Comparison of ENCODE assay signal across 25 cellular contexts in genomic region chr14:62739647-62740046, GRCh38.
"Had no signal": no experiment of that assay in that cellular context is flagged by ENCODE, and none has a peak within 500 bp of the region (broad histone marks: within the 10 kb centered on the region; RNA-seq: fewer than 3 reads in every experiment).

No MANE protein-coding gene starts in this region.

- H3K27me3 ChIP-seq: pancreas, stomach, testis, thyroid gland, transverse colon, upper lobe of left lung, uterus had no signal

- H3K27ac ChIP-seq: left ventricle myocardium inferior, pancreas, prostate gland, skin epidermis, stomach, testis, thyroid gland, transverse colon, upper lobe of left lung, uterus had no signal

- H3K4me1 ChIP-seq: left ventricle myocardium inferior, pancreas, prostate gland, stomach, testis, thyroid gland, transverse colon, upper lobe of left lung, uterus had no signal

- H3K4me3 ChIP-seq: left ventricle myocardium inferior, pancreas, prostate gland, skin epidermis, stomach, testis, thyroid gland, transverse colon, upper lobe of left lung, uterus had no signal

- DNase-seq: hippocampal formation; kidney glomerular epithelial cell; left colon; left ventricle myocardium inferior; naive thymus-derived CD8-positive, alpha-beta T cell; nucleus accumbens; pancreas; posterior cingulate gyrus; retina; right cardiac atrium; stimulated activated CD4-positive, alpha-beta T cell treated with anti-CD3 and anti-CD28 coated beads, Interleukin-12 subunit alpha, Interleukin-12 subunit beta, amount 100 ng/mL, for 4 hours; stimulated activated CD4-positive, alpha-beta T cell treated with anti-CD3 and anti-CD28 coated beads, Interleukin-15, amount 100 ng/mL, for 24 hours; stimulated activated CD4-positive, alpha-beta T cell treated with anti-CD3 and anti-CD28 coated beads, Interleukin-2, amount 100 ng/mL, for 24 hours; stimulated activated CD4-positive, alpha-beta T cell treated with anti-CD3 and anti-CD28 coated beads, Interleukin-4, amount 100 ng/mL, for 1 hour; stimulated activated naive B cell treated with anti-CD40 and anti-IgM and Interleukin-4, amounts not matched to agents 10 μg/mL and 1 μg/mL and 100 μg/mL, for 72 hours; stimulated activated naive CD8-positive, alpha-beta T cell treated with anti-CD3 and anti-CD28 coated beads, Interleukin-15, Interleukin-2, amounts not matched to agents 100 U/mL and 50 U/mL, for 24 hours; stomach; testis; thyroid gland; transverse colon; upper lobe of left lung; uterus had no signal

- ATAC-seq: left colon; naive thymus-derived CD8-positive, alpha-beta T cell; pancreas; right cardiac atrium; sciatic nerve; stimulated activated naive B cell treated with anti-CD40 and anti-IgM and Interleukin-4, amounts not matched to agents 10 μg/mL and 1 μg/mL and 100 μg/mL, for 72 hours; stimulated activated naive CD8-positive, alpha-beta T cell treated with anti-CD3 and anti-CD28 coated beads, Interleukin-15, Interleukin-2, amounts not matched to agents 100 U/mL and 50 U/mL, for 24 hours had no signal

- H3K36me3 ChIP-seq: left ventricle myocardium inferior, pancreas, prostate gland, stomach, thyroid gland, transverse colon, upper lobe of left lung, uterus had no signal

- H3K9me3 ChIP-seq: pancreas, prostate gland, testis, thyroid gland, transverse colon, upper lobe of left lung, uterus had no signal
